In genomic region chr4:7183780-7184460, GRCh38 we compare ENCODE assay signal across 9 cellular contexts. TPM values are rescaled to one million over a fixed set of nuclear protein-coding genes. Genes with fewer than 3 reads are reported as not detected.
"Had no signal": no experiment of that assay in that cellular context is flagged by ENCODE, and none has a peak within 500 bp of the region (broad histone marks: within the 10 kb centered on the region; RNA-seq: fewer than 3 reads in every experiment).

No MANE protein-coding gene starts in this region.

- DNase-seq: activated CD4-positive, alpha-beta T cell treated with anti-CD3 and anti-CD28 coated beads, Interleukin-2, amount 10 ng/mL, durations not matched to agents 7 days and 5 days; activated CD4-positive, CD25-positive, alpha-beta regulatory T cell; activated CD8-positive, alpha-beta memory T cell treated with anti-CD3 and anti-CD28 coated beads, Interleukin-2, amount 50 U/mL, for 4 hours; left cardiac atrium; mesendoderm; substantia nigra; T1000; transverse colon had no signal

RNA-seq across cellular contexts. Expression of gene SORCS2, which starts 8.4 kb away (rescaled TPM):
- total RNA-seq: activated CD4-positive, alpha-beta T cell treated with anti-CD3 and anti-CD28 coated beads, Interleukin-2, amount 10 ng/mL, durations not matched to agents 7 days and 5 days; activated CD8-positive, alpha-beta T cell treated with anti-CD3 and anti-CD28 coated beads, Interleukin-2, amount 10 ng/mL, durations not matched to agents 7 days and 5 days had no signal
